25 cellular contexts compared by ENCODE assay signal in genomic region chr1:208977012-208977411, GRCh38.
"Had no signal": no experiment of that assay in that cellular context is flagged by ENCODE, and none has a peak within 500 bp of the region (broad histone marks: within the 10 kb centered on the region; RNA-seq: fewer than 3 reads in every experiment).

No MANE protein-coding gene starts in this region.

- H3K9me3 Mint-ChIP-seq: activated naive CD8-positive, alpha-beta T cell treated with anti-CD3 and anti-CD28 coated beads for 36 hours; activated T-cell treated with anti-CD3 and anti-CD28 coated beads, Interleukin-2, amount 50 U/mL, for 4 hours; activated T-helper 2 cell treated with anti-CD3 and anti-CD28 coated beads, Interferon-gamma antibody, Interleukin-2, Interleukin-4, amounts not matched to agents 10 μg/mL and 5 μg/mL and 100 μg/mL, durations not matched to agents 14 hours and 24 hours and 36 hours; endodermal cell had no signal

- H3K36me3 Mint-ChIP-seq: activated naive CD8-positive, alpha-beta T cell treated with anti-CD3 and anti-CD28 coated beads for 36 hours had no signal

- ATAC-seq: activated T-cell treated with anti-CD3 and anti-CD28 coated beads, Interleukin-2, amount 50 U/mL, for 4 hours; mucosa of descending colon; right lobe of liver; T-helper 17 cell had no signal

- H3K27me3 ChIP-seq: cardiac muscle cell, right lobe of liver, thyroid gland had no signal

- H3K4me1 ChIP-seq: left ventricle myocardium inferior, right lobe of liver had no signal

- H3K4me3 ChIP-seq: cardiac muscle cell, left ventricle myocardium inferior, mucosa of descending colon, right lobe of liver, smooth muscle cell, thyroid gland had no signal

- H3K9me3 ChIP-seq: mucosa of descending colon, right lobe of liver, thyroid gland had no signal

- H3K27ac Mint-ChIP-seq: activated naive CD8-positive, alpha-beta T cell treated with anti-CD3 and anti-CD28 coated beads for 36 hours; activated T-helper 2 cell treated with anti-CD3 and anti-CD28 coated beads, Interferon-gamma antibody, Interleukin-2, Interleukin-4, amounts not matched to agents 10 μg/mL and 5 μg/mL and 100 μg/mL, durations not matched to agents 14 hours and 24 hours and 36 hours; endodermal cell; T-helper 17 cell had no signal

- H3K36me3 ChIP-seq: cardiac muscle cell, left ventricle myocardium inferior, right lobe of liver, thyroid gland had no signal

- H3K4me3 Mint-ChIP-seq: activated naive CD8-positive, alpha-beta T cell treated with anti-CD3 and anti-CD28 coated beads for 36 hours; activated T-cell treated with anti-CD3 and anti-CD28 coated beads, Interleukin-2, amount 50 U/mL, for 4 hours; endodermal cell; T-helper 17 cell had no signal

- DNase-seq: activated CD4-positive, alpha-beta T cell treated with anti-CD3 and anti-CD28 coated beads for 4 hours; activated CD4-positive, alpha-beta T cell treated with anti-CD3 and anti-CD28 coated beads, Interleukin-2, amount 50 U/mL, for 48 hours; activated CD4-positive, CD25-positive, alpha-beta regulatory T cell; activated CD8-positive, alpha-beta memory T cell treated with anti-CD3 and anti-CD28 coated beads, Interleukin-2, amount 50 U/mL, for 48 hours; activated naive CD4-positive, alpha-beta T cell; activated naive CD8-positive, alpha-beta T cell treated with anti-CD3 and anti-CD28 coated beads for 36 hours; activated T-cell treated with anti-CD3 and anti-CD28 coated beads, Interleukin-2, amount 50 U/mL, for 4 hours; amniotic stem cell; cortex of kidney; endodermal cell; kidney; left ventricle myocardium inferior; mucosa of descending colon; nucleus accumbens; right lobe of liver; stimulated activated CD4-positive, alpha-beta T cell treated with anti-CD3 and anti-CD28 coated beads, Interleukin-2, amount 100 ng/mL, for 48 hours; stimulated activated CD8-positive, alpha-beta memory T cell treated with anti-CD3 and anti-CD28 coated beads, Interleukin-4, amount 100 ng/mL, for 48 hours; stimulated activated naive CD4-positive, alpha-beta T cell treated with Interleukin-2 at 50 U/mL for 16 hours; SW 1271; T-helper 17 cell; thyroid gland had no signal

- H3K27me3 Mint-ChIP-seq: T-helper 17 cell had no signal

- H3K4me1 Mint-ChIP-seq: activated naive CD8-positive, alpha-beta T cell treated with anti-CD3 and anti-CD28 coated beads for 36 hours; endodermal cell; T-helper 17 cell had no signal

- H3K27ac ChIP-seq: cardiac muscle cell, left ventricle myocardium inferior, right lobe of liver, thyroid gland had no signal

- FAIRE-seq: kidney, urothelium cell line had no signal
